ENCODE assay signal across 10 cellular contexts in the genomic region with DNA sequence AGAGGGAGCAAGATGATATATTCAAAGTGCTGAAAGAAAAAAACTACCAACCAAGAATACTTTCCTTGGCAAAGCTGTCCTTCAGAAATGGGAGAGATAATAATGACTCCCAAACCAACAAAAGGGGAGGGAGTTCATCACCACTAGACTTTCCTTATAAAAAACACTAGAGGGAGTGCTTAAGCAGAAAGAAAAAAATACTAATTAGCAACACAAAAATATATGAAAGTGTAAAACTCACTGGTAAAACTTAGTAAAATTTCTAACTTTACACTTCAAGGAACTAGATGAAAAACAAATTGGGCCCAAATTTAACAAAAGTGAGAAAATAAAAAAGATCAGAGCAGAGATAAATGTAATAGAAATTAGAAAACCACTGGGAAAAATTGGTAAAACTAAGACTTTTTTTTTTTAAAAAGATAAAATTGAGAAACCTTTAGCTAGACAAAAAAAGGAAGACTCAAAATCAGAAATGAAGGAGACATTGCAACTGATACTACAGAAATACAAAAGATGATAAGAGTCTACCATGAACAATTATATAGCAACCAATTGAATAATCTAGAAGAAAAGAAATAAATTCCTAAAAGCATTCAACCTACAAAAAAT.
DNase-seq lines count a peak whose midpoint lies in the region; ATAC-seq, FAIRE-seq and TF ChIP-seq lines count a peak whose summit lies in the region.
"Had no signal": no experiment of that assay in that cellular context is flagged by ENCODE, and none has a peak within 500 bp of the region (broad histone marks: within the 10 kb centered on the region; RNA-seq: fewer than 3 reads in every experiment).

No MANE protein-coding gene starts in this region.

- H3K4me3 ChIP-seq in breast epithelium (no peak overlapping the region), H1 (ENCODE audit: extremely low read depth in 1 of 4, insufficient read depth in 2 of 4, low read depth in 3 of 4, low read length in 4 of 4) (no peak overlapping the region), smooth muscle cell (no peak overlapping the region), body of pancreas (no peak overlapping the region)

- H3K4me1 ChIP-seq in breast epithelium (no peaks in the 10 kb centered on the region), H1 (replicated peaks in 1 of 4; ENCODE audit: control insufficient read depth in 3 of 4, insufficient read depth in 4 of 4, low read length in 3 of 4) (0 out of 7 replicates have a peak, but pooled peaks cover 0 to 3% (median 0%) of the 10 kb centered on the region in 4 experiments), smooth muscle cell (ENCODE audit: low read depth) (no peaks in the 10 kb centered on the region), body of pancreas (no peaks in the 10 kb centered on the region)

- H3K4me1 Mint-ChIP-seq in MCF 10A (ENCODE audit: insufficient read depth, unreplicated experiment) = no peaks in the 10 kb centered on the region

- BruUV-seq in MCF 10A (replicated peaks; lab: Mats Ljungman, UMichigan) = no TSS peak

- FAIRE-seq in H1 (lab: Jason Lieb, UNC) = peak; percentile 77

- no peak overlapping the region for H2BK120ac ChIP-seq in H1 (replicated peaks; ENCODE audit: low read depth, low read length)

- TF ChIP-seq EP300 in H1 (IDR thresholded peaks at IDR 0.05; ENCODE audit: borderline replicate concordance in 1 of 2, low read depth in 2 of 2, low read length in 2 of 2) = no peak

- TF ChIP-seq RAD21 in H1 (IDR thresholded peaks at IDR 0.05 in 1 of 2, conservative IDR thresholded peaks at IDR 0.05 in 1 of 2; ENCODE audit: low read depth in 2 of 2, low read length in 2 of 2) = peak; percentile 38 to 52

- no peak overlapping the region for H4K8ac ChIP-seq in H1 (ENCODE audit: extremely low read depth, insufficient read depth, low read length)

- H2BK20ac ChIP-seq in H1 (ENCODE audit: low read length) = no peak overlapping the region

- H3K56ac ChIP-seq in H1 (replicated peaks; ENCODE audit: insufficient read length, low read depth, low read length) = no peak overlapping the region

- no peak for ATAC-seq in GM18867 (IDR thresholded peaks at IDR 0.05; ENCODE audit: unreplicated experiment)
- no peak for ATAC-seq in GM19035 (IDR thresholded peaks at IDR 0.05; ENCODE audit: unreplicated experiment)
- ATAC-seq in body of pancreas = no peak
- ATAC-seq: naive thymus-derived CD8-positive, alpha-beta T cell had no signal

- no peak overlapping the region for H3K4ac ChIP-seq in H1 (replicated peaks; ENCODE audit: insufficient read length, low read depth, low read length)

- H3K23ac ChIP-seq in H1 (ENCODE audit: insufficient read length) = no peak overlapping the region

- H2AFZ ChIP-seq in H1 (ENCODE audit: low read length) (no peak overlapping the region), smooth muscle cell (ENCODE audit: low read depth) (no peak overlapping the region)

- no peak overlapping the region for H3K18ac ChIP-seq in H1 (ENCODE audit: extremely low read depth, low read length)

- H4K20me1 ChIP-seq in H1 (replicated peaks in 1 of 2; ENCODE audit: control insufficient read depth in 1 of 2, insufficient read depth in 2 of 2, low read length in 2 of 2) = no peaks in the 10 kb centered on the region
- H4K20me1 ChIP-seq in smooth muscle cell (ENCODE audit: low read depth) = no peaks in the 10 kb centered on the region

- H3K9ac ChIP-seq in H1 (replicated peaks in 1 of 4; ENCODE audit: extremely low read depth in 1 of 4, low read depth in 3 of 4, low read length in 3 of 4) = no peak overlapping the region
- no peak overlapping the region for H3K9ac ChIP-seq in smooth muscle cell (ENCODE audit: low read depth)

- no peaks in the 10 kb centered on the region for H3K79me1 ChIP-seq in H1 (ENCODE audit: low read depth, low read length)

- CTCF ChIA-PET in MCF 10A (lab: Yijun Ruan, JAX) (interaction anchor here (0.7 to 4.0 kb wide), 9 partner anchors 8 to 1720 kb away, joined by 3 to 21 read pairs (median 3); no protein-coding TSS in a partner anchor), H1 (lab: Charles Lee; ENCODE audit: partially characterized antibody) (interaction anchor here (0.7 to 5.7 kb wide), 11 partner anchors 12 to 229 kb away, joined by 3 to 53 read pairs (median 5); no protein-coding TSS in a partner anchor)

- no peak overlapping the region for H3K27ac Mint-ChIP-seq in MCF 10A (ENCODE audit: low read depth, unreplicated experiment)

- no peaks in the 10 kb centered on the region for H3K36me3 ChIP-seq in breast epithelium
- peaks cover 0 to 2% (median 0%) of the 10 kb centered on the region in 4 experiments; a peak in 1 of 8 replicates for H3K36me3 ChIP-seq in H1 (ENCODE audit: control insufficient read depth in 2 of 4, insufficient read depth in 4 of 4, low read length in 3 of 4)
- H3K36me3 ChIP-seq in smooth muscle cell (ENCODE audit: low read depth) = no peaks in the 10 kb centered on the region
- H3K36me3 ChIP-seq in body of pancreas (replicated peaks in 1 of 2; ENCODE audit: insufficient read depth in 1 of 2, low read depth in 2 of 2) = no peaks in the 10 kb centered on the region

- H3K23me2 ChIP-seq in H1 (ENCODE audit: low read depth, low read length) = no peaks in the 10 kb centered on the region

- H3K9me3 Mint-ChIP-seq in MCF 10A (ENCODE audit: unreplicated experiment) = no peaks in the 10 kb centered on the region

- H2BK5ac ChIP-seq in H1 (ENCODE audit: low read depth, low read length) = no peak overlapping the region

- DNase-seq in MCF 10A (ENCODE audit: unreplicated experiment) (peak; percentile 25), breast epithelium (ENCODE audit: low spot score in 2 of 2) (no peak), NCI-H82 treated with DMSO at 0.1 percent for 48 hours (lab: John Stamatoyannopoulos, UW; ENCODE audit: unreplicated experiment) (peak; percentile 29), H1 (ENCODE audit: low read depth in 1 of 2, low spot score in 2 of 2) (no peak), smooth muscle cell (lab: John Stamatoyannopoulos, UW; ENCODE audit: unreplicated experiment) (no peak), body of pancreas (no peak)
- DNase-seq: COR-L47 had no signal

- intact Hi-C loops in MCF 10A (cut with micrococcal nuclease) = loop anchor here (1.0 kb wide), 1 partner anchor 230 kb away; no protein-coding TSS in a partner anchor
- intact Hi-C loops in breast epithelium (cut with DNase I; ENCODE audit: low total_unique reads) = no loop called here
- intact Hi-C loops in body of pancreas (cut with DNase I) = no loop called here

- H3K79me2 ChIP-seq in H1 (ENCODE audit: control insufficient read depth in 1 of 2, insufficient read depth in 2 of 2, low read length in 2 of 2) (no peaks in the 10 kb centered on the region), smooth muscle cell (ENCODE audit: low read depth) (no peaks in the 10 kb centered on the region)

- H3K27ac ChIP-seq in breast epithelium (no peak overlapping the region), H1 (ENCODE audit: low read depth, low read length) (no peak overlapping the region), smooth muscle cell (ENCODE audit: low read depth) (no peak overlapping the region), body of pancreas (no peak overlapping the region)

- H2BK12ac ChIP-seq in H1 (ENCODE audit: low read depth, low read length) = no peak overlapping the region

- TF ChIP-seq POLR2A in breast epithelium (IDR thresholded peaks at IDR 0.05) (no peak), H1 (IDR thresholded peaks at IDR 0.05; ENCODE audit: control extremely low read depth in 1 of 2, low read depth in 2 of 2, low read length in 2 of 2) (no peak), body of pancreas (IDR thresholded peaks at IDR 0.05) (no peak)

- no peaks in the 10 kb centered on the region for H3F3A ChIP-seq in smooth muscle cell (ENCODE audit: low read depth)

- no peak overlapping the region for H4K91ac ChIP-seq in H1 (replicated peaks; ENCODE audit: insufficient read length, low read length)

- POLR2A ChIA-PET in MCF 10A (lab: Yijun Ruan, JAX) = interaction anchor here (0.6 to 3.0 kb wide), 6 partner anchors 20 to 744 kb away, joined by 3 to 9 read pairs (median 3); no protein-coding TSS in a partner anchor
- POLR2A ChIA-PET in H1 (lab: Charles Lee; ENCODE audit: partially characterized antibody) = no interaction called here

- H2AK5ac ChIP-seq in H1 (ENCODE audit: low read depth, low read length) = no peak overlapping the region

- H3K27me3 ChIP-seq in breast epithelium (no peaks in the 10 kb centered on the region), H1 (replicated peaks in 1 of 4; ENCODE audit: control insufficient read depth in 3 of 4, extremely low read depth in 1 of 4, insufficient read depth in 3 of 4, low read length in 3 of 4) (no peaks in the 10 kb centered on the region), smooth muscle cell (ENCODE audit: low read depth) (no peaks in the 10 kb centered on the region), body of pancreas (no peaks in the 10 kb centered on the region)

- H2BK15ac ChIP-seq in H1 (ENCODE audit: low read length) = no peak overlapping the region

- H3K9me3 ChIP-seq in breast epithelium (peaks cover 9% of the 10 kb centered on the region in 2 donors), H1 (ENCODE audit: insufficient read depth in 2 of 2, low read depth in 1 of 2, low read length in 1 of 2) (peaks cover 12 to 17% of the 10 kb centered on the region in 2 experiments), smooth muscle cell (replicated peaks; ENCODE audit: low read depth) (no peaks in the 10 kb centered on the region), body of pancreas (no peaks in the 10 kb centered on the region)

- no peak overlapping the region for H3K4me3 Mint-ChIP-seq in MCF 10A (ENCODE audit: unreplicated experiment)
- H3K4me3 Mint-ChIP-seq: naive thymus-derived CD8-positive, alpha-beta T cell had no signal

- no peak overlapping the region for H4K5ac ChIP-seq in H1 (ENCODE audit: insufficient read length, low read depth, low read length)

- H3K36me3 Mint-ChIP-seq in MCF 10A (ENCODE audit: insufficient read depth, unreplicated experiment) = peaks cover 4% of the 10 kb centered on the region

- peak; percentile 34 for TF ChIP-seq CTCF in MCF 10A (IDR thresholded peaks at IDR 0.05; ENCODE audit: unreplicated experiment)
- no peak for TF ChIP-seq CTCF in breast epithelium (IDR thresholded peaks at IDR 0.05)
- peak in 2 of 3 experiments; percentile 16 to 33; a peak in 2 of 4 replicates for TF ChIP-seq CTCF in H1 (IDR thresholded peaks at IDR 0.05; ENCODE audit: control extremely low read depth in 1 of 3, insufficient read depth in 1 of 3, low read depth in 1 of 3, low read length in 3 of 3)
- peak; percentile 26 for TF ChIP-seq CTCF in smooth muscle cell (IDR thresholded peaks at IDR 0.05; ENCODE audit: borderline replicate concordance, insufficient read depth, poor library complexity, severe bottlenecking)
- peak in 1 of 7 experiments; percentile 24 for TF ChIP-seq CTCF in body of pancreas (IDR thresholded peaks at IDR 0.05)

- no peak overlapping the region for H3K14ac ChIP-seq in H1 (ENCODE audit: insufficient read length)

- H3K4me2 ChIP-seq in H1 (ENCODE audit: insufficient read depth in 1 of 2, low read depth in 2 of 2, low read length in 2 of 2) = no peak overlapping the region
- H3K4me2 ChIP-seq in smooth muscle cell = no peak overlapping the region

- peaks cover 15% of the 10 kb centered on the region for H3K27me3 Mint-ChIP-seq in MCF 10A (ENCODE audit: insufficient read depth, unreplicated experiment)

TF ChIP-seq in H1, 55 proteins besides CTCF, POLR2A, EP300 and RAD21 (continues in another document):
- no peak for TF ChIP-seq NANOG (IDR thresholded peaks at IDR 0.05; ENCODE audit: insufficient read depth, low read depth, low read length, poor library complexity, severe bottlenecking)
- TF ChIP-seq RXRA (IDR thresholded peaks at IDR 0.05; ENCODE audit: insufficient read depth, low read depth, low read length) = no peak

Comparison
In these comparisons a context has a peak if more than half of its experiments do, and no peak if none do; other contexts are left out.
1. DNase-seq: peak in MCF 10A (single experiment) and NCI-H82 treated with DMSO at 0.1 percent for 48 hours (single experiment); none in breast epithelium (0 of 2), H1 (0 of 2), smooth muscle cell (single experiment) and body of pancreas (0 of 4).
2. CTCF ChIP-seq: peak in MCF 10A (single experiment), H1 (2 of 3) and smooth muscle cell (single experiment); none in breast epithelium (0 of 3).